31 cellular contexts compared by ENCODE assay signal in genomic region chr10:125216897-125217296, GRCh38.
"Had no signal": no experiment of that assay in that cellular context is flagged by ENCODE, and none has a peak within 500 bp of the region (broad histone marks: within the 10 kb centered on the region; RNA-seq: fewer than 3 reads in every experiment).

No MANE protein-coding gene starts in this region.

- H3K9me3 Mint-ChIP-seq: activated CD8-positive, alpha-beta T cell treated with anti-CD3 and anti-CD28 coated beads for 36 hours; activated naive CD4-positive, alpha-beta T cell treated with anti-CD3 and anti-CD28 coated beads for 36 hours; activated naive CD4-positive, alpha-beta T cell treated with anti-CD3 and anti-CD28 coated beads, Interleukin-2, amount 50 U/mL, for 24 hours; activated naive CD8-positive, alpha-beta T cell treated with anti-CD3 and anti-CD28 coated beads for 36 hours; activated naive CD8-positive, alpha-beta T cell treated with anti-CD3 and anti-CD28 coated beads, Interleukin-2, amount 50 U/mL, for 24 hours; activated T-cell treated with anti-CD3 and anti-CD28 coated beads, Interleukin-2, amount 50 U/mL, for 4 hours; activated T-helper 17 cell treated with anti-CD3 and anti-CD28 coated beads, Interleukin-2, amount 50 U/mL, for 72 hours; effector memory CD8-positive, alpha-beta T cell; T-helper 2 cell treated with Interferon-gamma antibody and Interleukin-4, amounts not matched to agents 5 μg/mL and 100 μg/mL, for 36 hours had no signal

- H3K27ac Mint-ChIP-seq: activated B cell treated with CpG ODN at 0.5 μM for 24 hours; activated CD8-positive, alpha-beta T cell treated with anti-CD3 and anti-CD28 coated beads for 36 hours; activated naive CD4-positive, alpha-beta T cell treated with anti-CD3 and anti-CD28 coated beads for 36 hours; activated naive CD4-positive, alpha-beta T cell treated with anti-CD3 and anti-CD28 coated beads, Interleukin-2, amount 50 U/mL, for 24 hours; activated naive CD8-positive, alpha-beta T cell treated with anti-CD3 and anti-CD28 coated beads for 36 hours; activated naive CD8-positive, alpha-beta T cell treated with anti-CD3 and anti-CD28 coated beads, Interleukin-2, amount 50 U/mL, for 24 hours; activated T-helper 17 cell treated with anti-CD3 and anti-CD28 coated beads, Interleukin-2, amount 50 U/mL, for 72 hours; brain; effector memory CD8-positive, alpha-beta T cell; T-helper 17 cell; T-helper 2 cell treated with Interferon-gamma antibody and Interleukin-4, amounts not matched to agents 5 μg/mL and 100 μg/mL, for 36 hours had no signal

- ATAC-seq: activated CD4-positive, CD25-positive, alpha-beta regulatory T cell treated with anti-CD3 and anti-CD28 coated beads, Interleukin-2, amount 50 U/mL, for 24 hours; activated CD8-positive, alpha-beta T cell treated with anti-CD3 and anti-CD28 coated beads for 36 hours; activated naive CD8-positive, alpha-beta T cell treated with anti-CD3 and anti-CD28 coated beads, Interleukin-2, amount 50 U/mL, for 24 hours; activated T-cell treated with anti-CD3 and anti-CD28 coated beads, Interleukin-2, amount 50 U/mL, for 4 hours; activated T-helper 17 cell treated with anti-CD3 and anti-CD28 coated beads, Interleukin-2, amount 50 U/mL, for 72 hours; effector memory CD8-positive, alpha-beta T cell; foreskin keratinocyte; gastroesophageal sphincter; heart right ventricle; T-helper 17 cell had no signal

- H3K4me3 Mint-ChIP-seq: activated B cell treated with CpG ODN at 0.5 μM for 24 hours; activated CD8-positive, alpha-beta T cell treated with anti-CD3 and anti-CD28 coated beads for 36 hours; activated naive CD4-positive, alpha-beta T cell treated with anti-CD3 and anti-CD28 coated beads for 36 hours; activated naive CD4-positive, alpha-beta T cell treated with anti-CD3 and anti-CD28 coated beads, Interleukin-2, amount 50 U/mL, for 24 hours; activated naive CD8-positive, alpha-beta T cell treated with anti-CD3 and anti-CD28 coated beads for 36 hours; activated naive CD8-positive, alpha-beta T cell treated with anti-CD3 and anti-CD28 coated beads, Interleukin-2, amount 50 U/mL, for 24 hours; activated T-cell treated with anti-CD3 and anti-CD28 coated beads, Interleukin-2, amount 50 U/mL, for 4 hours; activated T-helper 17 cell treated with anti-CD3 and anti-CD28 coated beads, Interleukin-2, amount 50 U/mL, for 72 hours; brain; effector memory CD8-positive, alpha-beta T cell; T-helper 17 cell; T-helper 2 cell treated with Interferon-gamma antibody and Interleukin-4, amounts not matched to agents 5 μg/mL and 100 μg/mL, for 36 hours had no signal

- H3K27me3 Mint-ChIP-seq: activated CD8-positive, alpha-beta T cell treated with anti-CD3 and anti-CD28 coated beads for 36 hours had no signal

- H3K36me3 Mint-ChIP-seq: activated naive CD4-positive, alpha-beta T cell treated with anti-CD3 and anti-CD28 coated beads, Interleukin-2, amount 50 U/mL, for 24 hours; activated naive CD8-positive, alpha-beta T cell treated with anti-CD3 and anti-CD28 coated beads for 36 hours; brain had no signal

- H3K4me1 Mint-ChIP-seq: activated B cell treated with CpG ODN at 0.5 μM for 24 hours; activated naive CD4-positive, alpha-beta T cell treated with anti-CD3 and anti-CD28 coated beads, Interleukin-2, amount 50 U/mL, for 24 hours; activated naive CD8-positive, alpha-beta T cell treated with anti-CD3 and anti-CD28 coated beads for 36 hours; activated naive CD8-positive, alpha-beta T cell treated with anti-CD3 and anti-CD28 coated beads, Interleukin-2, amount 50 U/mL, for 24 hours; activated T-helper 17 cell treated with anti-CD3 and anti-CD28 coated beads, Interleukin-2, amount 50 U/mL, for 72 hours; T-helper 17 cell had no signal

- DNase-seq: activated B cell treated with CpG ODN at 0.5 μM for 24 hours; activated CD4-positive, alpha-beta T cell treated with anti-CD3 and anti-CD28 coated beads for 48 hours; activated CD4-positive, alpha-beta T cell treated with anti-CD3 and anti-CD28 coated beads, Interleukin-2, amount 50 U/mL, for 1 hour; activated CD4-positive, alpha-beta T cell treated with anti-CD3 and anti-CD28 coated beads, Interleukin-2, amount 50 U/mL, for 48 hours; activated CD8-positive, alpha-beta memory T cell treated with anti-CD3 and anti-CD28 coated beads for 24 hours; activated CD8-positive, alpha-beta T cell treated with anti-CD3 and anti-CD28 coated beads for 36 hours; activated effector memory CD4-positive, alpha-beta T cell treated with Interleukin-2 at 50 U/mL for 16 hours; activated naive CD4-positive, alpha-beta T cell treated with anti-CD3 and anti-CD28 coated beads for 36 hours; activated naive CD8-positive, alpha-beta T cell treated with anti-CD3 and anti-CD28 coated beads for 36 hours; activated naive CD8-positive, alpha-beta T cell treated with anti-CD3 and anti-CD28 coated beads, Interleukin-2, amount 50 U/mL, for 24 hours; activated T-cell treated with anti-CD3 and anti-CD28 coated beads, Interleukin-2, amount 50 U/mL, for 4 hours; adrenal gland; amygdala; aorta; central memory CD4-positive, alpha-beta T cell; cerebellar nuclear complex; colonic mucosa; effector memory CD8-positive, alpha-beta T cell; erythroblast; foreskin keratinocyte; heart right ventricle; T-helper 1 cell; T-helper 17 cell; T1000; WERI-Rb-1 had no signal
